ENCODE assay signal across 17 cellular contexts in the genomic region with DNA sequence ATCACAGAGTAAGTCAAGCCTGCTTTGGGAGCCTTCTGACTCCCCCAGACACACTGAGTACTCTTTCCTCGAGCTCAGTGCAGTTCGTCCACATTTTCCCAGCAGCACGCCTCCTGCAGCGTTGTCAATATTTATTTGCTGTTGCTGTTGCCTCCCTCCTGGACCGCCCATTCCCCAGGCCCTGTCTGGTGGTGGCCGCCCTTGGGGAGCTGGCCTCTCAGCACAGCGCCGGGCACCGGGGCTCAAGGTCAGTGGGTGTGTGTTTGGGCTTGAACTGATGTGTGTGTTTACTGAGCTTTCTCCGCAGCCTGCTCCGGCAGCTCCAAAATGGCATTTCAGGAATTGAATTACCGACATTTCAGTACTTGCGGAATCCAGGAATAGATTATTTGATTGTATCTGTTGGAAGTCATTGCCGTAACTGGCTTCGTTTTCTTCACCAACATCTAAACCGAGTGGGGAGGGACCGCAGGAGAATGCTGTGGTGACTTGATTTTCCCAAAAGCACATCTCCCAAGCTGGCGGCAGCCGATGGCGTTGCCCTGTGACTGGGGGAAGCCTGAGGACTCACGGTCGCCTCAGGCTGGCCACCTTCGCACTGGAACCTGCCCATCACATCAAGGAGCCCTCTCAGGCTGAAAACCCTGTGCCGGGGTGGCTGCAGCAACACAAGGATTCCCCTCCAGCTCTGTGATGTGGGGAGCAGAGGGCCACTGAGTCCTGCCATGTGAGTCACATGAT.
DNase-seq lines count a peak whose midpoint lies in the region; ATAC-seq, FAIRE-seq and TF ChIP-seq lines count a peak whose summit lies in the region.
"Had no signal": no experiment of that assay in that cellular context is flagged by ENCODE, and none has a peak within 500 bp of the region (broad histone marks: within the 10 kb centered on the region; RNA-seq: fewer than 3 reads in every experiment).

No MANE protein-coding gene starts in this region.

- H3K4me2 ChIP-seq in IMR-90 (ENCODE audit: low read depth, low read length), result no peak overlapping the region
- H3K4me2 ChIP-seq: KMS-11 had no signal

- peaks cover 10% of the 10 kb centered on the region for H3K9me1 ChIP-seq in IMR-90 (ENCODE audit: insufficient read depth, low read length)

- H3K4me3 ChIP-seq in IMR-90 (ENCODE audit: insufficient read depth, low read depth, low read length), result no peak overlapping the region
- no peak overlapping the region for H3K4me3 ChIP-seq in body of pancreas
- H3K4me3 ChIP-seq in right lobe of liver, result peak overlapping the region in 1 of 3 donors; percentile 43
- H3K4me3 ChIP-seq in endodermal cell (ENCODE audit: low read length), result no peak overlapping the region
- H3K4me3 ChIP-seq: GM12878, MG63 had no signal

- TF ChIP-seq CTCF in IMR-90 (conservative IDR thresholded peaks at IDR 0.05; ENCODE audit: low read depth, low read length), result no peak
- no peak for TF ChIP-seq CTCF in body of pancreas (IDR thresholded peaks at IDR 0.05)
- TF ChIP-seq CTCF in right lobe of liver (IDR thresholded peaks at IDR 0.05), result peak in 1 of 4 donors; percentile 9
- TF ChIP-seq CTCF in progenitor cell of endocrine pancreas (IDR thresholded peaks at IDR 0.05; ENCODE audit: unreplicated experiment), result no peak
- TF ChIP-seq CTCF in endodermal cell (conservative IDR thresholded peaks at IDR 0.05), result no peak
- no peak for TF ChIP-seq CTCF in GM13976 (IDR thresholded peaks at IDR 0.05; ENCODE audit: borderline replicate concordance, control extremely low read depth, extremely low read depth, insufficient read depth, missing control alignments)

- H2BK20ac ChIP-seq in IMR-90 (ENCODE audit: low read depth, low read length), result no peak overlapping the region

- POLR2A ChIA-PET in IMR-90 (lab: Charles Lee; ENCODE audit: unreplicated experiment), result no interaction called here

- H3K4ac ChIP-seq in IMR-90 (ENCODE audit: low read depth, low read length), result no peak overlapping the region

- H4K91ac ChIP-seq in IMR-90 (ENCODE audit: insufficient read depth, low read depth, low read length), result no peak overlapping the region

- H3K27me3 Mint-ChIP-seq in progenitor cell of endocrine pancreas, result no peaks in the 10 kb centered on the region
- H3K27me3 Mint-ChIP-seq in endodermal cell (ENCODE audit: insufficient read depth), result no peaks in the 10 kb centered on the region
- no peaks in the 10 kb centered on the region for H3K27me3 Mint-ChIP-seq in T-helper 2 cell treated with Interferon-gamma antibody and Interleukin-4, amounts not matched to agents 5 μg/mL and 100 μg/mL, for 36 hours (ENCODE audit: low read depth)

- TF ChIP-seq RAD21 in IMR-90 (IDR thresholded peaks at IDR 0.05; ENCODE audit: low read length), result no peak

- TF ChIP-seq POLR2A in IMR-90 (IDR thresholded peaks at IDR 0.05; ENCODE audit: low read depth, low read length) (no peak), body of pancreas (IDR thresholded peaks at IDR 0.05) (peak in 2 of 3 donors; percentile 18 to 40), right lobe of liver (IDR thresholded peaks at IDR 0.05) (no peak)

- no peak overlapping the region for H3K23ac ChIP-seq in IMR-90 (ENCODE audit: low read depth, low read length)

- H4K5ac ChIP-seq in IMR-90 (ENCODE audit: low read depth, low read length), result no peak overlapping the region

- no peaks in the 10 kb centered on the region for H3K27me3 ChIP-seq in IMR-90 (ENCODE audit: control insufficient read depth, insufficient read depth, low read length)
- no peaks in the 10 kb centered on the region for H3K27me3 ChIP-seq in body of pancreas
- H3K27me3 ChIP-seq in right lobe of liver, result no peaks in the 10 kb centered on the region
- H3K27me3 ChIP-seq in endodermal cell (ENCODE audit: control insufficient read depth, insufficient read depth, low read length, poor library complexity, severe bottlenecking), result no peaks in the 10 kb centered on the region
- H3K27me3 ChIP-seq: MG63 had no signal

- H2BK15ac ChIP-seq in IMR-90 (ENCODE audit: low read depth, low read length), result no peak overlapping the region

- ATAC-seq in IMR-90 (ENCODE audit: low read depth), result no peak
- ATAC-seq in body of pancreas, result peak; percentile 74
- ATAC-seq in right lobe of liver, result peak; percentile 82 to 88 (median 86)
- ATAC-seq: GM12878, Right ventricle myocardium inferior had no signal

- H3K18ac ChIP-seq in IMR-90 (ENCODE audit: low read depth, low read length), result no peak overlapping the region

- H3K27ac ChIP-seq in IMR-90 (ENCODE audit: insufficient read depth, low read length) (no peak overlapping the region), body of pancreas (peak overlapping the region; percentile 18 to 72 (median 66)), right lobe of liver (peak overlapping the region in 2 of 3 donors; percentile 31 to 66), endodermal cell (ENCODE audit: low read depth, low read length) (no peak overlapping the region)
- H3K27ac ChIP-seq: KMS-11 had no signal

- CTCF ChIA-PET in IMR-90 (lab: Yijun Ruan, JAX), result no interaction called here

- H3K4me1 ChIP-seq in IMR-90 (ENCODE audit: control insufficient read depth, insufficient read depth, low read length) (no peaks in the 10 kb centered on the region), body of pancreas (peaks cover 91% of the 10 kb centered on the region), right lobe of liver (peaks cover 0 to 61% (median 25%) of the 10 kb centered on the region in 4 donors), endodermal cell (ENCODE audit: control insufficient read depth, insufficient read depth, low read length) (no peaks in the 10 kb centered on the region)

- H3K79me1 ChIP-seq in IMR-90 (ENCODE audit: low read depth in 1 of 2, low read length in 2 of 2), result peaks cover 7 to 22% of the 10 kb centered on the region in 2 experiments; a peak in 3 of 4 replicates

- no peak overlapping the region for H2BK120ac ChIP-seq in IMR-90 (ENCODE audit: low read depth, low read length)

- no peaks in the 10 kb centered on the region for H3K36me3 Mint-ChIP-seq in progenitor cell of endocrine pancreas (ENCODE audit: insufficient read depth)
- H3K36me3 Mint-ChIP-seq in endodermal cell (ENCODE audit: low read depth), result no peaks in the 10 kb centered on the region
- peaks cover 3% of the 10 kb centered on the region for H3K36me3 Mint-ChIP-seq in T-helper 2 cell treated with Interferon-gamma antibody and Interleukin-4, amounts not matched to agents 5 μg/mL and 100 μg/mL, for 36 hours (ENCODE audit: low read depth)

- H3K4me3 Mint-ChIP-seq in progenitor cell of endocrine pancreas (ENCODE audit: low read depth), result no peak overlapping the region
- H3K4me3 Mint-ChIP-seq in endodermal cell, result no peak overlapping the region
- H3K4me3 Mint-ChIP-seq in T-helper 2 cell treated with Interferon-gamma antibody and Interleukin-4, amounts not matched to agents 5 μg/mL and 100 μg/mL, for 36 hours, result no peak overlapping the region

- dilution Hi-C loops in IMR-90 (cut with HindIII; ENCODE audit: low sequenced_read_pairs, unreplicated experiment), result no loop called here

- no peaks in the 10 kb centered on the region for H3K9me3 ChIP-seq in IMR-90 (ENCODE audit: control insufficient read depth, insufficient read depth, low read length)
- H3K9me3 ChIP-seq in body of pancreas, result no peaks in the 10 kb centered on the region
- no peaks in the 10 kb centered on the region for H3K9me3 ChIP-seq in right lobe of liver
- H3K9me3 ChIP-seq in endodermal cell (ENCODE audit: control insufficient read depth, low read length), result no peaks in the 10 kb centered on the region
- H3K9me3 ChIP-seq: Caco-2, MG63 had no signal

- DNase-seq in IMR-90 (no peak), body of pancreas (peak; percentile 78 to 90 (median 84)), right lobe of liver (peak; percentile 87 to 95 (median 91)), progenitor cell of endocrine pancreas (ENCODE audit: low spot score, unreplicated experiment) (no peak), RCC 7860 (ENCODE audit: low spot score) (no peak), endodermal cell (no peak), GM13976 (ENCODE audit: low spot score) (no peak)
- no peak for DNase-seq in T-helper 2 cell treated with Interferon-gamma antibody and Interleukin-4, amounts not matched to agents 5 μg/mL and 100 μg/mL, for 36 hours (ENCODE audit: low spot score)
- DNase-seq: H7, MG63, NCI-H1092 treated with DMSO at 0.1 percent for 48 hours, NCI-H1694 treated with DMSO at 0.1 percent for 48 hours, PC-3 had no signal

- H2AFZ ChIP-seq in IMR-90 (replicated peaks; ENCODE audit: low read length, poor library complexity), result no peak overlapping the region

- peak overlapping the region; percentile 80 for H3K27ac Mint-ChIP-seq in progenitor cell of endocrine pancreas
- no peak overlapping the region for H3K27ac Mint-ChIP-seq in endodermal cell
- no peak overlapping the region for H3K27ac Mint-ChIP-seq in T-helper 2 cell treated with Interferon-gamma antibody and Interleukin-4, amounts not matched to agents 5 μg/mL and 100 μg/mL, for 36 hours

- H4K20me1 ChIP-seq in IMR-90 (ENCODE audit: insufficient read depth, low read length), result peaks cover 20% of the 10 kb centered on the region

- WGBS in IMR-90 (ENCODE audit: extremely low coverage in 2 of 2, insufficient read length in 1 of 2), 2 experiments, result 96% methylated on average over 4 of the region's 24 CpGs; no CpG with 5 or more reads in 1 of the 2 experiments
- 29 to 32% methylated on average over 21 to 24 of the region's 24 CpGs for WGBS in body of pancreas, 2 donors
- WGBS in right lobe of liver (ENCODE audit: insufficient coverage, low coverage, low lambda C conversion rate, missing lambda C conversion rate), result 40% methylated on average over 13 of the region's 24 CpGs
- WGBS in endodermal cell (ENCODE audit: insufficient coverage in 1 of 2, insufficient read length in 1 of 2), 2 experiments, result 95 to 96% methylated on average over 19 to 24 of the region's 24 CpGs

- no peak overlapping the region for H4K8ac ChIP-seq in IMR-90 (ENCODE audit: low read depth in 2 of 2, low read length in 2 of 2)

- H2AK9ac ChIP-seq in IMR-90 (replicated peaks; ENCODE audit: low read depth, low read length, poor library complexity), result peak overlapping the region; percentile 48

- no TSS peak for BruUV-seq in IMR-90 (replicated peaks; lab: Mats Ljungman, UMichigan)

- in situ Hi-C loops in IMR-90 (cut with MboI; ENCODE audit: low sequenced_read_pairs) (no loop called here), GM13976 (cut with MboI; ENCODE audit: low sequenced_read_pairs, unreplicated experiment) (no loop called here)

- H3K9ac ChIP-seq in IMR-90 (ENCODE audit: low read depth, low read length) (no peak overlapping the region), endodermal cell (ENCODE audit: extremely low read depth, low read length, poor library complexity, severe bottlenecking) (no peak overlapping the region)
- H3K9ac ChIP-seq: KMS-11 had no signal

- no peak overlapping the region for H2BK5ac ChIP-seq in IMR-90 (ENCODE audit: low read depth, low read length, poor library complexity, severe bottlenecking)

- no peak overlapping the region for H2AK5ac ChIP-seq in IMR-90 (ENCODE audit: low read depth, low read length)

- H3K56ac ChIP-seq in IMR-90 (ENCODE audit: extremely low read depth, insufficient read depth, low read length), result no peak overlapping the region

- no peak for FAIRE-seq in RCC 7860 (lab: Jason Lieb, UNC)
- FAIRE-seq: GM12878 had no signal

- H3K4me1 Mint-ChIP-seq in progenitor cell of endocrine pancreas (ENCODE audit: low read depth) (peaks cover 23% of the 10 kb centered on the region), endodermal cell (peaks cover 2% of the 10 kb centered on the region)
- no peaks in the 10 kb centered on the region for H3K4me1 Mint-ChIP-seq in T-helper 2 cell treated with Interferon-gamma antibody and Interleukin-4, amounts not matched to agents 5 μg/mL and 100 μg/mL, for 36 hours (ENCODE audit: low read depth)

- intact Hi-C loops in IMR-90 (cut with micrococcal nuclease) (no loop called here), body of pancreas (cut with DNase I) (no loop called here), right lobe of liver (cut with DNase I) (loop anchor here in 1 of 2 donors (10.0 kb wide), 1 partner anchor 64 kb away; the partner anchor contains the start of gene HPCAL1)

- no peak overlapping the region for H3K14ac ChIP-seq in IMR-90 (replicated peaks; ENCODE audit: low read depth, low read length)

- no peaks in the 10 kb centered on the region; the same call in 1 of the 2 replicates for H3K36me3 ChIP-seq in IMR-90 (ENCODE audit: control insufficient read depth, insufficient read depth, low read length)
- no peaks in the 10 kb centered on the region for H3K36me3 ChIP-seq in body of pancreas (replicated peaks in 1 of 2; ENCODE audit: insufficient read depth in 1 of 2, low read depth in 2 of 2)
- H3K36me3 ChIP-seq in right lobe of liver, result no peaks in the 10 kb centered on the region
- no peaks in the 10 kb centered on the region for H3K36me3 ChIP-seq in endodermal cell (ENCODE audit: control insufficient read depth, insufficient read depth, low read length)

- H3K9me3 Mint-ChIP-seq in progenitor cell of endocrine pancreas (ENCODE audit: low read depth), result no peaks in the 10 kb centered on the region
- no peaks in the 10 kb centered on the region for H3K9me3 Mint-ChIP-seq in endodermal cell
- no peaks in the 10 kb centered on the region for H3K9me3 Mint-ChIP-seq in T-helper 2 cell treated with Interferon-gamma antibody and Interleukin-4, amounts not matched to agents 5 μg/mL and 100 μg/mL, for 36 hours

Comparison
In these comparisons a context has a peak if more than half of its experiments do, and no peak if none do; other contexts are left out.
1. DNase-seq: peak in body of pancreas (4 of 4) and right lobe of liver (3 of 3); none in IMR-90 (single experiment), progenitor cell of endocrine pancreas (single experiment), RCC 7860 (single experiment), endodermal cell (single experiment), GM13976 (single experiment) and T-helper 2 cell treated with Interferon-gamma antibody and Interleukin-4, amounts not matched to agents 5 μg/mL and 100 μg/mL, for 36 hours (single experiment).
2. H3K27ac ChIP-seq: peak in body of pancreas (4 of 4) and right lobe of liver (2 of 3); none in IMR-90 (single experiment) and endodermal cell (single experiment).
3. POLR2A ChIP-seq: peak in body of pancreas (2 of 3); none in IMR-90 (single experiment) and right lobe of liver (single experiment).